Comparison of ENCODE assay signal across 19 cellular contexts in the genomic region with DNA sequence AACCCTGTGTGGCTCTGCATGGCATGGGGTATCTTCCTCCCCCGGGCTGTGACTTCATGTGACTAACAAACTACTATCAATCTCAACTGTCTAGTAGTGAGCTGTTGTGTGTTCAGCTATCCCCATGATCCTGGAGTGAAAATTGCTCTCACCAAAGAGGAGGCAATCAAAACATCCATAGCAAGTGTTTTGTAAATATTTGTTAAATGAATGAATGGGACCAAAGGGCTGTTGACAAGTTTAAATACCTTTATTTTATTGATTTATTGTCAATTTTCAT.
DNase-seq lines count a peak whose midpoint lies in the region; ATAC-seq, FAIRE-seq and TF ChIP-seq lines count a peak whose summit lies in the region.
"Had no signal": no experiment of that assay in that cellular context is flagged by ENCODE, and none has a peak within 500 bp of the region (broad histone marks: within the 10 kb centered on the region; RNA-seq: fewer than 3 reads in every experiment).

No MANE protein-coding gene starts in this region.

- no peaks in the 10 kb centered on the region for H3K36me3 Mint-ChIP-seq in T-helper 1 cell treated with Interleukin-12 subunit alpha and Interleukin-12 subunit beta and Interleukin-4 antibody, amounts not matched to agents 30 μg/mL and 1 μg/mL, for 36 hours (ENCODE audit: low read depth)
- no peaks in the 10 kb centered on the region for H3K36me3 Mint-ChIP-seq in activated T-cell treated with anti-CD3 and anti-CD28 coated beads, Interleukin-2, amount 50 U/mL, for 24 hours (ENCODE audit: low read depth)
- H3K36me3 Mint-ChIP-seq: brain, mesothelial cell of epicardium, natural killer cell had no signal

- in situ Hi-C loops in HepG2 (cut with HindIII; ENCODE audit: extremely low pct_ligation_motif_present, low pct_unique_long_range_greater_than_20kb), result loop anchor here (5.0 kb wide), 1 partner anchor 199 kb away; no protein-coding TSS in a partner anchor

- H4K20me1 ChIP-seq in PC-3 (ENCODE audit: low read length) (no peaks in the 10 kb centered on the region), HepG2 (ENCODE audit: insufficient read depth, low read length) (no peaks in the 10 kb centered on the region)

- no peaks in the 10 kb centered on the region for H3F3A ChIP-seq in PC-3 (ENCODE audit: low read length, unreplicated experiment)

- H3K9me3 ChIP-seq in PC-3 (ENCODE audit: low read length) (no peaks in the 10 kb centered on the region), HepG2 (ENCODE audit: low read length) (no peaks in the 10 kb centered on the region)
- H3K9me3 ChIP-seq: BE2C, transverse colon had no signal

- peak overlapping the region; percentile 19; the same call in 1 of the 2 replicates for H2AFZ ChIP-seq in PC-3 (ENCODE audit: low read length)
- H2AFZ ChIP-seq in HepG2 (ENCODE audit: low read length), result peak overlapping the region; percentile 65
- H2AFZ ChIP-seq: parathyroid adenoma had no signal

- peak overlapping the region; percentile 21; the same call in 1 of the 2 replicates for H3K27ac ChIP-seq in PC-3 (ENCODE audit: low read length)
- no peak overlapping the region for H3K27ac ChIP-seq in HepG2 (ENCODE audit: extremely low read length, insufficient read depth, low read length)
- H3K27ac ChIP-seq: parathyroid adenoma, VCaP had no signal

- TF ChIP-seq RAD21 in HepG2 (CRISPR knock-in tag; IDR thresholded peaks at IDR 0.05), result no peak

- no peaks in the 10 kb centered on the region for H3K36me3 ChIP-seq in PC-3 (ENCODE audit: low read depth, low read length)
- H3K36me3 ChIP-seq in HepG2 (replicated peaks in 1 of 2; ENCODE audit: control insufficient read depth in 1 of 2, insufficient read depth in 2 of 2, low read length in 2 of 2), result no peaks in the 10 kb centered on the region
- H3K36me3 ChIP-seq: BE2C, transverse colon had no signal

- 25% methylated on average over 1 of the region's 1 CpG for WGBS in HepG2 (ENCODE audit: low lambda C conversion rate)

- H3K4me2 ChIP-seq in PC-3 (ENCODE audit: low read length), result no peak overlapping the region
- peak overlapping the region; percentile 37 for H3K4me2 ChIP-seq in HepG2 (ENCODE audit: low read depth, low read length)

- intact Hi-C loops in PC-3 (cut with micrococcal nuclease) (no loop called here), HepG2 (cut with micrococcal nuclease; ENCODE audit: unreplicated experiment) (loop anchor here (10.0 kb wide), 1 partner anchor 126 kb away; no protein-coding TSS in a partner anchor)

- no peaks in the 10 kb centered on the region for H3K9me3 Mint-ChIP-seq in T-helper 1 cell treated with Interleukin-12 subunit alpha and Interleukin-12 subunit beta and Interleukin-4 antibody, amounts not matched to agents 30 μg/mL and 1 μg/mL, for 36 hours
- no peaks in the 10 kb centered on the region for H3K9me3 Mint-ChIP-seq in activated T-cell treated with anti-CD3 and anti-CD28 coated beads, Interleukin-2, amount 50 U/mL, for 24 hours
- H3K9me3 Mint-ChIP-seq: brain, HFFc6, mesothelial cell of epicardium, natural killer cell had no signal

- POLR2A ChIA-PET in PC-3 (lab: Charles Lee; ENCODE audit: unreplicated experiment) (no interaction called here), HepG2 (lab: Yijun Ruan, JAX) (no interaction called here), GM10248 (lab: Yijun Ruan, JAX) (no interaction called here)

- H3K79me2 ChIP-seq in PC-3 (ENCODE audit: low read length), result no peaks in the 10 kb centered on the region
- H3K79me2 ChIP-seq in HepG2 (ENCODE audit: insufficient read depth, low read length), result no peaks in the 10 kb centered on the region
- H3K79me2 ChIP-seq: parathyroid adenoma had no signal

- BruUV-seq in PC-3 (replicated peaks; lab: Mats Ljungman, UMichigan) (no TSS peak), HepG2 (replicated peaks; lab: Mats Ljungman, UMichigan) (no TSS peak)

- CTCF ChIA-PET in PC-3 (lab: Charles Lee), result no interaction called here
- CTCF ChIA-PET in HepG2 (lab: Yijun Ruan, JAX; ENCODE audit: low intra/inter-chr PET ratio, low total read pairs), result interaction anchor here (2.2 kb wide), 1 partner anchor 207 kb away, joined by 15 read pairs; no protein-coding TSS in a partner anchor
- CTCF ChIA-PET in GM10248 (lab: Yijun Ruan, JAX), result interaction anchor here (0.8 to 1.4 kb wide), 4 partner anchors 10 to 198 kb away, joined by 3 to 4 read pairs (median 4); no protein-coding TSS in a partner anchor

- peak overlapping the region; percentile 3 for H3K27ac Mint-ChIP-seq in T-helper 1 cell treated with Interleukin-12 subunit alpha and Interleukin-12 subunit beta and Interleukin-4 antibody, amounts not matched to agents 30 μg/mL and 1 μg/mL, for 36 hours
- no peak overlapping the region for H3K27ac Mint-ChIP-seq in activated T-cell treated with anti-CD3 and anti-CD28 coated beads, Interleukin-2, amount 50 U/mL, for 24 hours
- H3K27ac Mint-ChIP-seq: HFFc6, mesothelial cell of epicardium, natural killer cell had no signal

- H3K4me1 Mint-ChIP-seq in T-helper 1 cell treated with Interleukin-12 subunit alpha and Interleukin-12 subunit beta and Interleukin-4 antibody, amounts not matched to agents 30 μg/mL and 1 μg/mL, for 36 hours (ENCODE audit: low read depth), result peaks cover 7% of the 10 kb centered on the region
- peaks cover 25% of the 10 kb centered on the region for H3K4me1 Mint-ChIP-seq in activated T-cell treated with anti-CD3 and anti-CD28 coated beads, Interleukin-2, amount 50 U/mL, for 24 hours (ENCODE audit: low read depth)
- H3K4me1 Mint-ChIP-seq: brain, mesothelial cell of epicardium, natural killer cell had no signal

- DNase-seq in T-helper 1 cell (no peak), PC-3 (no peak), HepG2 (ENCODE audit: low spot score) (no peak), HTR-8/SVneo (ENCODE audit: insufficient read length, low spot score) (no peak), GM10248 (ENCODE audit: extremely low spot score) (no peak)
- DNase-seq in activated T-cell treated with anti-CD3 and anti-CD28 coated beads, Interleukin-2, amount 50 U/mL, for 24 hours, result no peak
- DNase-seq: cerebellar nuclear complex, HFFc6, left ventricle myocardium superior, natural killer cell had no signal

- H3K27me3 ChIP-seq in PC-3 (ENCODE audit: low read length) (no peaks in the 10 kb centered on the region), HepG2 (ENCODE audit: control insufficient read depth in 1 of 2, insufficient read depth in 2 of 2, low read length in 2 of 2) (no peaks in the 10 kb centered on the region)
- H3K27me3 ChIP-seq: transverse colon had no signal

- H3K4me3 Mint-ChIP-seq in T-helper 1 cell treated with Interleukin-12 subunit alpha and Interleukin-12 subunit beta and Interleukin-4 antibody, amounts not matched to agents 30 μg/mL and 1 μg/mL, for 36 hours, result no peak overlapping the region
- no peak overlapping the region for H3K4me3 Mint-ChIP-seq in activated T-cell treated with anti-CD3 and anti-CD28 coated beads, Interleukin-2, amount 50 U/mL, for 24 hours
- H3K4me3 Mint-ChIP-seq: brain, HFFc6, mesothelial cell of epicardium, natural killer cell had no signal

- FAIRE-seq in HepG2 (lab: Jason Lieb, UNC), result no peak
- FAIRE-seq in HTR-8/SVneo (lab: Jason Lieb, UNC), result no peak

- H3K4me3 ChIP-seq in PC-3 (ENCODE audit: low read length), result no peak overlapping the region
- no peak overlapping the region for H3K4me3 ChIP-seq in HepG2 (replicated peaks in 1 of 3; ENCODE audit: insufficient read depth in 1 of 3, low read depth in 2 of 3, low read length in 3 of 3)
- H3K4me3 ChIP-seq: dorsolateral prefrontal cortex, transverse colon had no signal

- peaks cover 37% of the 10 kb centered on the region for H3K4me1 ChIP-seq in PC-3 (ENCODE audit: insufficient read depth, low read length)
- peaks cover 35% of the 10 kb centered on the region for H3K4me1 ChIP-seq in HepG2 (ENCODE audit: insufficient read depth, low read length)
- H3K4me1 ChIP-seq: BE2C, parathyroid adenoma had no signal

- H3K27me3 Mint-ChIP-seq in T-helper 1 cell treated with Interleukin-12 subunit alpha and Interleukin-12 subunit beta and Interleukin-4 antibody, amounts not matched to agents 30 μg/mL and 1 μg/mL, for 36 hours (ENCODE audit: low read depth), result peaks cover 10% of the 10 kb centered on the region
- peaks cover 24% of the 10 kb centered on the region for H3K27me3 Mint-ChIP-seq in activated T-cell treated with anti-CD3 and anti-CD28 coated beads, Interleukin-2, amount 50 U/mL, for 24 hours
- H3K27me3 Mint-ChIP-seq: brain had no signal

- H3K9ac ChIP-seq in PC-3 (ENCODE audit: low read length) (no peak overlapping the region), HepG2 (ENCODE audit: insufficient read depth, low read depth, low read length) (no peak overlapping the region; the same call in 1 of the 2 replicates)
- H3K9ac ChIP-seq: parathyroid adenoma had no signal

- no peaks in the 10 kb centered on the region for H3K9me2 ChIP-seq in PC-3 (replicated peaks; ENCODE audit: low read length)

- TF ChIP-seq CTCF in PC-3 (conservative IDR thresholded peaks at IDR 0.05; ENCODE audit: low read depth, low read length) (no peak), HepG2 (CRISPR knock-in tag; IDR thresholded peaks at IDR 0.05) (no peak), GM10248 (IDR thresholded peaks at IDR 0.05; ENCODE audit: control extremely low read depth, extremely low read depth, low read depth, missing control alignments) (no peak)

- TF ChIP-seq EP300 in HepG2 (IDR thresholded peaks at IDR 0.05; ENCODE audit: low read depth in 2 of 2, low read length in 2 of 2), result 0 out of 4 replicates have a peak, but pooled peaks of 1 of the 2 experiments have one; percentile 2
- no peak for TF ChIP-seq EP300 in HepG2 (CRISPR knock-in tag; IDR thresholded peaks at IDR 0.05; ENCODE audit: borderline replicate concordance)

- TF ChIP-seq POLR2A in HepG2 (IDR thresholded peaks at IDR 0.05; ENCODE audit: insufficient read depth in 1 of 2, low read depth in 2 of 2, low read length in 2 of 2), result no peak

- ATAC-seq in PC-3 (peak; percentile 32), HepG2 (peak; percentile 80), GM18861 (IDR thresholded peaks at IDR 0.05; ENCODE audit: unreplicated experiment) (no peak)

TF ChIP-seq in HepG2, 621 proteins besides CTCF, POLR2A, EP300 and RAD21 (continues in another document):
- TF ChIP-seq ZMAT3 (CRISPR knock-in tag; conservative IDR thresholded peaks at IDR 0.05), result 0 out of 2 replicates have a peak, but pooled peaks have one; percentile 14
- 0 out of 2 replicates have a peak, but pooled peaks have one; percentile 12 for TF ChIP-seq ZSCAN31 (CRISPR knock-in tag; IDR thresholded peaks at IDR 0.05; ENCODE audit: low read depth)
- no peak for TF ChIP-seq GABPA (IDR thresholded peaks at IDR 0.05; ENCODE audit: low read depth, low read length)
- 0 out of 2 replicates have a peak, but pooled peaks have one; percentile 6 for TF ChIP-seq GABPA (CRISPR knock-in tag; IDR thresholded peaks at IDR 0.05; ENCODE audit: low read depth)
